In genomic region chr20:46975976-46976375, GRCh38 we compare ENCODE assay signal across 22 cellular contexts.
DNase-seq lines count a peak whose midpoint lies in the region; TF ChIP-seq lines count a peak whose summit lies in the region.
"Had no signal": no experiment of that assay in that cellular context is flagged by ENCODE, and none has a peak within 500 bp of the region (broad histone marks: within the 10 kb centered on the region; RNA-seq: fewer than 3 reads in every experiment).

No MANE protein-coding gene starts in this region.

- POLR2A ChIA-PET in HEK293T (lab: Yijun Ruan, JAX) = no interaction called here

- peak overlapping the region; percentile 53; the same call in 1 of the 2 replicates for H3K27ac ChIP-seq in VCaP
- H3K27ac ChIP-seq: A549; BLaER1 treated with 17β-estradiol and CSF1 and Interleukin-3, amounts not matched to agents 10 nM and 100 nM; GM23248 had no signal

- DNase-seq in NCI-H2171 treated with DMSO at 0.1 percent for 48 hours (lab: John Stamatoyannopoulos, UW) (peak; percentile 23), NCI-H2171 (lab: John Stamatoyannopoulos, UW) (no peak), NCI-H69 (lab: John Stamatoyannopoulos, UW) (peak; percentile 14), mesenteric fat pad (ENCODE audit: low spot score) (peak; percentile 43), HEK293T (ENCODE audit: extremely low spot score) (no peak), globus pallidus (ENCODE audit: low spot score) (no peak)
- DNase-seq: 8988T; ACHN; AML-193; BE2C; CD4-positive, alpha-beta T cell; CD8-positive, alpha-beta memory T cell; DMS 273 treated with DMSO at 0.1 percent for 48 hours; DMS79; EL; GDM1; GM23248; H7; HCEC 1CT had no signal

- no peak for TF ChIP-seq CTCF in VCaP (conservative IDR thresholded peaks at IDR 0.05)

- CTCF ChIA-PET in HEK293T (lab: Yijun Ruan, JAX) = interaction anchor here (0.6 kb wide), 1 partner anchor 295 kb away, joined by 4 read pairs; no protein-coding TSS in a partner anchor

TF ChIP-seq in HEK293T, 16 proteins besides CTCF, POLR2A, EP300 and RAD21:
- no peak for TF ChIP-seq LEF1 (IDR thresholded peaks at IDR 0.05; ENCODE audit: borderline replicate concordance)
- TF ChIP-seq TARDBP (IDR thresholded peaks at IDR 0.05) = no peak
- TF ChIP-seq NFRKB (IDR thresholded peaks at IDR 0.05) = no peak
- no peak for TF ChIP-seq FOXK2 (IDR thresholded peaks at IDR 0.05)
- TF ChIP-seq L3MBTL2 (conservative IDR thresholded peaks at IDR 0.05) = no peak
- no peak for TF ChIP-seq ARNT (IDR thresholded peaks at IDR 0.05)
- TF ChIP-seq FOXM1 (IDR thresholded peaks at IDR 0.05; ENCODE audit: borderline replicate concordance) = no peak
- TF ChIP-seq SP1 (IDR thresholded peaks at IDR 0.05) = no peak
- no peak for TF ChIP-seq FOXA1 (IDR thresholded peaks at IDR 0.05)

Comparison
In these comparisons a context has a peak if more than half of its experiments do, and no peak if none do; other contexts are left out.
1. DNase-seq: peak in NCI-H2171 treated with DMSO at 0.1 percent for 48 hours (single experiment), NCI-H69 (single experiment) and mesenteric fat pad (single experiment); none in NCI-H2171 (single experiment), HEK293T (single experiment) and globus pallidus (single experiment).